In genomic region chr19:49590971-49591730, GRCh38 we compare ENCODE assay signal across 8 cellular contexts.
DNase-seq lines count a peak whose midpoint lies in the region; ATAC-seq lines count a peak whose summit lies in the region.

A gene with protein sequence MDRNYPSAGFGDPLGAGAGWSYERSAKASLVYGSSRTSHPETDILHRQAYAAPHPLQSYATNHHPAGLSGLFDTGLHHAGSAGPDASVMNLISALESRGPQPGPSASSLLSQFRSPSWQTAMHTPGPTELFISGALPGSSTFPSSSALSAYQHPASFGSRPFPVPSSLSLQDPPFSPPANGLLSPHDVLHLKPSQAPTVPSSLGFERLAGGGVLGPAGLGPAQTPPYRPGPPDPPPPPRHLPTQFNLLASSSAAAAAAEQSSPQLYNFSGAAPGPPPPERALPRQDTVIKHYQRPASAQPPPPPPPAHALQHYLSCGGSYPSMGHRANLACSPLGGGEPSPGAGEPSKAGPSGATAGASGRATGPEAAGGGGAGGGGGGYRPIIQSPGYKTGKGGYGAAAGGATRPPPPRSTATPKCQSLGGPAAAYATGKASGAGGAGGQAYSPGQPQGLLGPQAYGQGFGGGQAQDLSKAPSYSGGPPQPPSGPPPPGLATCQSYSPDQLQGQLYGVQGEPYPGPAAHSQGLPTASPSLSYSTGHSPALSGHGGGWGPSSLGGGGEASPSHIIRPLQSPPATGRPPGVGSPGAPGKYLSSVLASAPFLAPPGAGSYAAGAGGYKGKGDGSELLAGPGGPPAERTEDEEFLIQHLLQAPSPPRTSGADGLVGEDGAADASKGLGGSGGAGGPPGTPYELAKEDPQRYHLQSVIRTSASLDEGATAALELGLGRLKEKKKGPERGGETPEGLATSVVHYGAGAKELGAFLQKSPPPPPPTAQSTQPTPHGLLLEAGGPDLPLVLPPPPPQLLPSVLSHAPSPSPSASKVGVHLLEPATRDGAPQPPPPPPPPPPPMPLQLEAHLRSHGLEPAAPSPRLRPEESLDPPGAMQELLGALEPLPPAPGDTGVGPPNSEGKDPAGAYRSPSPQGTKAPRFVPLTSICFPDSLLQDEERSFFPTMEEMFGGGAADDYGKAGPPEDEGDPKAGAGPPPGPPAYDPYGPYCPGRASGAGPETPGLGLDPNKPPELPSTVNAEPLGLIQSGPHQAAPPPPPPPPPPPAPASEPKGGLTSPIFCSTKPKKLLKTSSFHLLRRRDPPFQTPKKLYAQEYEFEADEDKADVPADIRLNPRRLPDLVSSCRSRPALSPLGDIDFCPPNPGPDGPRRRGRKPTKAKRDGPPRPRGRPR (N-terminal part only) (plus strand): TSS chr19:49591182. CDS start chr19:49591655, 473 bp downstream.

- H3K36me3 ChIP-seq in HAP-1 (replicated peaks) = peaks cover 19% of the 10 kb centered on the region

- no peaks in the 10 kb centered on the region for H3K4me1 ChIP-seq in HAP-1

- in situ Hi-C loops in HAP-1 (cut with MboI; ENCODE audit: low sequenced_read_pairs) = loop anchor here (10.0 kb wide), 1 partner anchor 84 kb away; the partner anchor contains the start of gene PRMT1

- H3K27me3 ChIP-seq in HAP-1 (ENCODE audit: low read depth) = no peaks in the 10 kb centered on the region

- peak within 1 kb of the TSS; percentile 98 for H3K27ac ChIP-seq in cingulate gyrus (ENCODE audit: low read depth, low read length)

- no peak for ATAC-seq in GM19455 (IDR thresholded peaks at IDR 0.05; ENCODE audit: unreplicated experiment)

- no peaks in the 10 kb centered on the region for H3K9me3 ChIP-seq in HAP-1

- peak; percentile 37 to 57 for DNase-seq in AML-193 (lab: John Stamatoyannopoulos, UW)
- DNase-seq in HAP-1 (ENCODE audit: low spot score in 2 of 2) = peak; percentile 53 to 82
- peak; percentile 72 for DNase-seq in NCI-H510A treated with DMSO at 0.1 percent for 48 hours (lab: John Stamatoyannopoulos, UW)
- peak; percentile 72 to 78 for DNase-seq in activated CD4-positive, alpha-beta T cell treated with anti-CD3 and anti-CD28 coated beads for 4 hours
- DNase-seq in kidney glomerular epithelial cell (lab: John Stamatoyannopoulos, UW) = peak; percentile 44
- DNase-seq in stimulated activated CD4-positive, alpha-beta T cell treated with anti-CD3 and anti-CD28 coated beads, Interleukin-15, amount 100 ng/mL, for 48 hours (ENCODE audit: low read depth in 2 of 2) = peak; percentile 49

- peak within 1 kb of the TSS; percentile 74 for H3K4me3 ChIP-seq in HAP-1
